In genomic region chr5:90092734-90093133, GRCh38 we compare ENCODE assay signal across 28 cellular contexts.
"Had no signal": no experiment of that assay in that cellular context is flagged by ENCODE, and none has a peak within 500 bp of the region (broad histone marks: within the 10 kb centered on the region; RNA-seq: fewer than 3 reads in every experiment).

No MANE protein-coding gene starts in this region.

- H3K36me3 ChIP-seq: gastrocnemius medialis, lower lobe of right lung, right lobe of liver, suprapubic skin, transverse colon, upper lobe of right lung, uterus had no signal

- H3K27me3 ChIP-seq: gastrocnemius medialis, right lobe of liver, suprapubic skin, transverse colon, upper lobe of right lung, uterus had no signal

- H3K9me3 ChIP-seq: gastrocnemius medialis, suprapubic skin, upper lobe of right lung, uterus had no signal

- H3K27ac ChIP-seq: coronary artery, gastrocnemius medialis, lower lobe of right lung, parathyroid adenoma, right lobe of liver, suprapubic skin, transverse colon, upper lobe of right lung, uterus had no signal

- H2AFZ ChIP-seq: parathyroid adenoma had no signal

- H3K4me1 Mint-ChIP-seq: naive thymus-derived CD8-positive, alpha-beta T cell; nephron progenitor cell; stimulated activated naive CD8-positive, alpha-beta T cell treated with anti-CD3 and anti-CD28 coated beads, Interleukin-15, amount 100 ng/mL, for 72 hours had no signal

- DNase-seq: dermis blood vessel endothelial cell; effector memory CD8-positive, alpha-beta T cell; foreskin fibroblast; gastrocnemius medialis; head of caudate nucleus; islet precursor cell; kidney glomerular epithelial cell; left colon; left ventricle myocardium superior; lower lobe of right lung; naive thymus-derived CD8-positive, alpha-beta T cell; nephron progenitor cell; occipital lobe; right lobe of liver; small intestine; stimulated activated CD4-positive, alpha-beta T cell treated with anti-CD3 and anti-CD28 coated beads, Interleukin-12 subunit alpha, Interleukin-12 subunit beta, amount 100 ng/mL, for 4 hours; stimulated activated CD4-positive, alpha-beta T cell treated with anti-CD3 and anti-CD28 coated beads, Interleukin-1b, Interleukin-23, amount 100 ng/mL, for 48 hours; stimulated activated CD4-positive, alpha-beta T cell treated with anti-CD3 and anti-CD28 coated beads, Interleukin-4, amount 100 ng/mL, for 1 hour; stimulated activated CD8-positive, alpha-beta memory T cell treated with anti-CD3 and anti-CD28 coated beads, Interleukin-4, amount 100 ng/mL, for 48 hours; stimulated activated naive CD4-positive, alpha-beta T cell; stimulated activated naive CD8-positive, alpha-beta T cell treated with anti-CD3 and anti-CD28 coated beads, Interleukin-15, amount 100 ng/mL, for 72 hours; transverse colon; upper lobe of right lung; uterus had no signal

- H3K4me3 ChIP-seq: coronary artery, gastrocnemius medialis, lower lobe of right lung, right lobe of liver, suprapubic skin, transverse colon, upper lobe of right lung, uterus had no signal

- ATAC-seq: effector memory CD8-positive, alpha-beta T cell; gastrocnemius medialis; left colon; left ventricle myocardium superior; naive thymus-derived CD8-positive, alpha-beta T cell; right lobe of liver; stimulated activated naive CD8-positive, alpha-beta T cell treated with anti-CD3 and anti-CD28 coated beads, Interleukin-15, amount 100 ng/mL, for 72 hours; upper lobe of right lung had no signal

- H3K27me3 Mint-ChIP-seq: effector memory CD8-positive, alpha-beta T cell; naive thymus-derived CD8-positive, alpha-beta T cell; progenitor cell of endocrine pancreas; stimulated activated naive CD8-positive, alpha-beta T cell treated with anti-CD3 and anti-CD28 coated beads, Interleukin-15, amount 100 ng/mL, for 72 hours had no signal

- H3K4me1 ChIP-seq: gastrocnemius medialis, parathyroid adenoma, right lobe of liver, suprapubic skin, transverse colon, upper lobe of right lung, uterus had no signal

- H3K36me3 Mint-ChIP-seq: naive thymus-derived CD8-positive, alpha-beta T cell had no signal

- H3K9ac ChIP-seq: parathyroid adenoma had no signal

- H3K79me2 ChIP-seq: parathyroid adenoma had no signal

- H3K4me3 Mint-ChIP-seq: effector memory CD8-positive, alpha-beta T cell; naive thymus-derived CD8-positive, alpha-beta T cell; nephron progenitor cell; stimulated activated naive CD8-positive, alpha-beta T cell treated with anti-CD3 and anti-CD28 coated beads, Interleukin-15, amount 100 ng/mL, for 72 hours had no signal

- H3K27ac Mint-ChIP-seq: effector memory CD8-positive, alpha-beta T cell; naive thymus-derived CD8-positive, alpha-beta T cell; nephron progenitor cell; progenitor cell of endocrine pancreas; stimulated activated naive CD8-positive, alpha-beta T cell treated with anti-CD3 and anti-CD28 coated beads, Interleukin-15, amount 100 ng/mL, for 72 hours had no signal
